In genomic region chr1:110042981-110043380, GRCh38 we compare ENCODE assay signal across 27 cellular contexts. TPM values are rescaled to one million over a fixed set of nuclear protein-coding genes. Genes with fewer than 3 reads are reported as not detected.
DNase-seq lines count a peak whose midpoint lies in the region; ATAC-seq lines count a peak whose summit lies in the region.
"Had no signal": no experiment of that assay in that cellular context is flagged by ENCODE, and none has a peak within 500 bp of the region (broad histone marks: within the 10 kb centered on the region; RNA-seq: fewer than 3 reads in every experiment).

No MANE protein-coding gene starts in this region.

- H3K14ac ChIP-seq in neuronal stem cell (ENCODE audit: low read length): no peak overlapping the region

- no peak overlapping the region for H3K4ac ChIP-seq in neuronal stem cell (ENCODE audit: low read length)

- H4K8ac ChIP-seq in neuronal stem cell (ENCODE audit: low read depth, low read length): no peak overlapping the region

- peak; percentile 51 for DNase-seq in left kidney (ENCODE audit: low read depth, low spot score)
- no peak for DNase-seq in neuronal stem cell (ENCODE audit: low spot score)
- no peak for DNase-seq in mucosa of gallbladder (ENCODE audit: low spot score)
- no peak for DNase-seq in hepatic stellate cell (ENCODE audit: low spot score)
- DNase-seq in NCI-H446 treated with DMSO at 0.1 percent for 48 hours (lab: John Stamatoyannopoulos, UW): no peak
- DNase-seq: 8988T; ACHN; BE2C; C1 segment of cervical spinal cord; CD4-positive, alpha-beta memory T cell; CD4-positive, CD25-positive, alpha-beta regulatory T cell; CD8-positive, alpha-beta memory T cell; COR-L47; DMS 273 treated with DMSO at 0.1 percent for 48 hours; DMS153; DMS53; DMS79; DND-41; EL; GDM1 had no signal

- H4K20me1 ChIP-seq in BLaER1 treated with 17β-estradiol and CSF1 and Interleukin-3, amounts not matched to agents 10 nM and 100 nM: peaks cover 0 to 58% (median 22%) of the 10 kb centered on the region in 11 experiments; a peak in 16 of 22 replicates

- H3K79me1 ChIP-seq in neuronal stem cell (ENCODE audit: low read depth, low read length): peaks cover 6% of the 10 kb centered on the region

- H3K4me2 ChIP-seq in BLaER1 treated with 17β-estradiol and CSF1 and Interleukin-3, amounts not matched to agents 10 nM and 100 nM: peak overlapping the region in 7 of 11 experiments; percentile 41 to 67 (median 61); a peak in 14 of 22 replicates
- H3K4me2 ChIP-seq in neuronal stem cell (ENCODE audit: insufficient read depth, low read length, poor library complexity, severe bottlenecking): no peak overlapping the region

- no peak overlapping the region for H2BK15ac ChIP-seq in neuronal stem cell (ENCODE audit: low read length)

- H3K36me3 ChIP-seq in BLaER1 treated with 17β-estradiol and CSF1 and Interleukin-3, amounts not matched to agents 10 nM and 100 nM: peaks cover 100% of the 10 kb centered on the region in 11 experiments
- H3K36me3 ChIP-seq in neuronal stem cell (replicated peaks in 1 of 2; ENCODE audit: control insufficient read depth in 2 of 2, insufficient read depth in 2 of 2, low read length in 2 of 2): peaks cover 74 to 98% of the 10 kb centered on the region in 2 donors

- H4K91ac ChIP-seq in neuronal stem cell (ENCODE audit: low read depth, low read length, poor library complexity): no peak overlapping the region

- H3K4me1 ChIP-seq in BLaER1 treated with 17β-estradiol and CSF1 and Interleukin-3, amounts not matched to agents 10 nM and 100 nM: peaks cover 0 to 20% (median 17%) of the 10 kb centered on the region in 10 experiments; a peak in 16 of 20 replicates
- peaks cover 1 to 17% of the 10 kb centered on the region in 2 donors for H3K4me1 ChIP-seq in neuronal stem cell (ENCODE audit: control insufficient read depth in 2 of 2, insufficient read depth in 1 of 2, low read depth in 1 of 2, low read length in 2 of 2)
- H3K4me1 ChIP-seq: BE2C had no signal

- H3K4me3 ChIP-seq in BLaER1 treated with 17β-estradiol and CSF1 and Interleukin-3, amounts not matched to agents 10 nM and 100 nM: no peak overlapping the region
- no peak overlapping the region for H3K4me3 ChIP-seq in neuronal stem cell (ENCODE audit: low read length in 2 of 2)
- H3K4me3 ChIP-seq: GM12878 had no signal

- no peak overlapping the region for H2BK5ac ChIP-seq in neuronal stem cell (ENCODE audit: low read length)

- no peaks in the 10 kb centered on the region for H3K9me3 ChIP-seq in BLaER1 treated with 17β-estradiol and CSF1 and Interleukin-3, amounts not matched to agents 10 nM and 100 nM (replicated peaks in 1 of 11)
- H3K9me3 ChIP-seq in neuronal stem cell (replicated peaks in 1 of 2; ENCODE audit: control insufficient read depth in 2 of 2, insufficient read depth in 1 of 2, low read depth in 1 of 2, low read length in 2 of 2): no peaks in the 10 kb centered on the region
- H3K9me3 ChIP-seq: BE2C had no signal

- no CpG with 5 or more reads among the region's 9 CpGs for WGBS in neuronal stem cell (ENCODE audit: extremely low coverage in 2 of 2, insufficient read length in 2 of 2, insufficient replicate concordance in 1 of 2), 2 donors

- no peaks in the 10 kb centered on the region for H3K27me3 ChIP-seq in BLaER1 treated with 17β-estradiol and CSF1 and Interleukin-3, amounts not matched to agents 10 nM and 100 nM
- H3K27me3 ChIP-seq in neuronal stem cell (ENCODE audit: control insufficient read depth in 3 of 3, insufficient read depth in 3 of 3, low read depth in 1 of 3, low read length in 3 of 3): no peaks in the 10 kb centered on the region
- H3K27me3 ChIP-seq: BE2C had no signal

- no peak for ATAC-seq in GM21825 (IDR thresholded peaks at IDR 0.05; ENCODE audit: unreplicated experiment)
- ATAC-seq: GM12878 had no signal

- H2BK12ac ChIP-seq in neuronal stem cell (ENCODE audit: low read length): no peak overlapping the region

- no peak overlapping the region for H2BK120ac ChIP-seq in neuronal stem cell (ENCODE audit: low read depth, low read length)

- H3K23ac ChIP-seq in neuronal stem cell (ENCODE audit: low read depth, low read length, poor library complexity): peak overlapping the region; percentile 5

- H2AK5ac ChIP-seq in neuronal stem cell (ENCODE audit: low read depth, low read length): no peak overlapping the region

- peak overlapping the region in 6 of 11 experiments; percentile 7 to 24 (median 13); a peak in 3 of 22 replicates for H3K9ac ChIP-seq in BLaER1 treated with 17β-estradiol and CSF1 and Interleukin-3, amounts not matched to agents 10 nM and 100 nM
- H3K9ac ChIP-seq in neuronal stem cell (ENCODE audit: low read depth, low read length, poor library complexity): no peak overlapping the region

- H3K18ac ChIP-seq in neuronal stem cell (ENCODE audit: low read length): no peak overlapping the region

- no peak overlapping the region for H2AFZ ChIP-seq in neuronal stem cell (ENCODE audit: low read length)

- H3K27ac ChIP-seq in BLaER1 treated with 17β-estradiol and CSF1 and Interleukin-3, amounts not matched to agents 10 nM and 100 nM: no peak overlapping the region
- H3K27ac ChIP-seq in neuronal stem cell (replicated peaks; ENCODE audit: low read length): no peak overlapping the region

RNA-seq across cellular contexts. Expression of gene STRIP1, which starts 8.6 kb away (rescaled TPM):
- polyA plus RNA-seq in neuronal stem cell (2013, experiment 1 of 2): 30.2 TPM
- polyA plus RNA-seq in neuronal stem cell (2013, experiment 2 of 2): 29.8 TPM
- 39.4 TPM for total RNA-seq in mucosa of gallbladder

RNA-seq across cellular contexts. Expression of gene ALX3, which starts 27.5 kb away (rescaled TPM):
- 0.53 TPM for polyA plus RNA-seq in neuronal stem cell (2013, experiment 1 of 2)
- polyA plus RNA-seq in neuronal stem cell (2013, experiment 2 of 2): 0.36 TPM
- not detected for total RNA-seq in mucosa of gallbladder
- total RNA-seq: CD4-positive, alpha-beta memory T cell; CD4-positive, CD25-positive, alpha-beta regulatory T cell; CD8-positive, alpha-beta memory T cell; Daoy; G401; GM12878 had no signal
- polyA plus RNA-seq: AG04450; CD14-positive monocyte; CD4-positive, alpha-beta memory T cell; CD4-positive, CD25-positive, alpha-beta regulatory T cell; CD8-positive, alpha-beta memory T cell; GM12878 had no signal

RNA-seq across cellular contexts. Expression of gene AHCYL1, which starts 58.4 kb away (rescaled TPM):
- polyA plus RNA-seq in neuronal stem cell (2013, experiment 1 of 2): 93.0 TPM
- polyA plus RNA-seq in neuronal stem cell (2013, experiment 2 of 2): 96.3 TPM
- total RNA-seq in mucosa of gallbladder: 166 TPM
